In the genomic region with DNA sequence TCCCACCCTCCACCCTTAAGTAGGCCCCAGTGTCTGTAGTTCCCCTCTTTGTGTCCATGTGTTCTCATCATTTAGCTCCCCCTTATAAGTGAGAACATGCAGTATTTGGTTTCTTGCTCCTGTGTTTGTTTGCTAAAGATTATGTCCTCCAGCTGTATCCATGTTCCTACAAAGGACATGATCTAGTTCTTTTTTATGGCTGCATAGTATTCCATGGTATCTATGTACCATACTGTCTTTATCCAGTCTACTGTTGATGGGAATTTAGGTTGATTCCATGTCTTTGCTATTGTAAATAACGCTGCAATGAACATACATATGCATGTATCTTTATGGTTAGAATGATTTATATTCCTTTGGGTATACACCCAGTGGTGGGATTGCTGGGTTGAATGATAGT, we compare ENCODE assay signal across 1 cellular context.
TF ChIP-seq lines count a peak whose summit lies in the region.

No MANE protein-coding gene starts in this region.

TF ChIP-seq in GM12878, 131 proteins besides CTCF, POLR2A, EP300 and RAD21:
- TF ChIP-seq POLR2AphosphoS2 (IDR thresholded peaks at IDR 0.05; ENCODE audit: low read depth, low read length), result no peak
- no peak for TF ChIP-seq RFX5 (IDR thresholded peaks at IDR 0.05; ENCODE audit: low read depth, low read length)
- no peak for TF ChIP-seq SP1 (IDR thresholded peaks at IDR 0.05; ENCODE audit: low read depth, low read length)
- no peak for TF ChIP-seq TCF7 (IDR thresholded peaks at IDR 0.05; ENCODE audit: borderline replicate concordance)
